ENCODE assay signal across 22 cellular contexts in genomic region chr2:149507933-149508332, GRCh38.
"Had no signal": no experiment of that assay in that cellular context is flagged by ENCODE, and none has a peak within 500 bp of the region (broad histone marks: within the 10 kb centered on the region; RNA-seq: fewer than 3 reads in every experiment).

No MANE protein-coding gene starts in this region.

- H3K27ac Mint-ChIP-seq: activated B cell treated with CpG ODN at 0.5 μM for 24 hours; activated CD4-positive, alpha-beta T cell treated with anti-CD3 and anti-CD28 coated beads for 36 hours; activated naive CD8-positive, alpha-beta T cell treated with anti-CD3 and anti-CD28 coated beads for 36 hours; activated T-helper 2 cell treated with anti-CD3 and anti-CD28 coated beads, Interferon-gamma antibody, Interleukin-2, Interleukin-4, amounts not matched to agents 10 μg/mL and 5 μg/mL and 100 μg/mL, durations not matched to agents 14 hours and 24 hours and 36 hours; immature natural killer cell; mesothelial cell of epicardium; progenitor cell of endocrine pancreas; T-cell had no signal

- H3K4me1 ChIP-seq: breast epithelium, colonic mucosa, lower lobe of right lung, upper lobe of right lung had no signal

- H3K27ac ChIP-seq: breast epithelium, colonic mucosa, hepatocyte, lower lobe of right lung, upper lobe of right lung had no signal

- H3K36me3 Mint-ChIP-seq: activated naive CD8-positive, alpha-beta T cell treated with anti-CD3 and anti-CD28 coated beads for 36 hours; immature natural killer cell; mesothelial cell of epicardium; T-cell had no signal

- H3K4me1 Mint-ChIP-seq: activated B cell treated with CpG ODN at 0.5 μM for 24 hours; activated CD4-positive, alpha-beta T cell treated with anti-CD3 and anti-CD28 coated beads for 36 hours; activated naive CD8-positive, alpha-beta T cell treated with anti-CD3 and anti-CD28 coated beads for 36 hours; immature natural killer cell; naive thymus-derived CD8-positive, alpha-beta T cell; T-cell had no signal

- ATAC-seq: activated CD4-positive, alpha-beta T cell treated with anti-CD3 and anti-CD28 coated beads for 36 hours; activated T-cell treated with anti-CD3 and anti-CD28 coated beads, Interleukin-2, amount 50 U/mL, for 4 hours; lower lobe of right lung; naive thymus-derived CD8-positive, alpha-beta T cell; T-cell; upper lobe of right lung had no signal

- H3K9me3 ChIP-seq: breast epithelium, colonic mucosa, lower lobe of right lung, upper lobe of right lung had no signal

- H3K4me3 Mint-ChIP-seq: activated B cell treated with CpG ODN at 0.5 μM for 24 hours; activated CD4-positive, alpha-beta T cell treated with anti-CD3 and anti-CD28 coated beads for 36 hours; activated naive CD8-positive, alpha-beta T cell treated with anti-CD3 and anti-CD28 coated beads for 36 hours; activated T-cell treated with anti-CD3 and anti-CD28 coated beads, Interleukin-2, amount 50 U/mL, for 4 hours; immature natural killer cell; mesothelial cell of epicardium; naive thymus-derived CD8-positive, alpha-beta T cell; T-cell had no signal

- H3K27me3 Mint-ChIP-seq: progenitor cell of endocrine pancreas had no signal

- H3K36me3 ChIP-seq: breast epithelium, colonic mucosa, lower lobe of right lung, upper lobe of right lung had no signal

- DNase-seq: activated B cell treated with CpG ODN at 0.5 μM for 24 hours; activated CD4-positive, alpha-beta T cell treated with anti-CD3 and anti-CD28 coated beads for 36 hours; activated CD4-positive, alpha-beta T cell treated with anti-CD3 and anti-CD28 coated beads, Interleukin-2, amount 50 U/mL, for 4 hours; activated CD8-positive, alpha-beta memory T cell treated with anti-CD3 and anti-CD28 coated beads, Interleukin-2, amount 50 U/mL, for 48 hours; activated naive CD4-positive, alpha-beta T cell; activated naive CD8-positive, alpha-beta T cell treated with anti-CD3 and anti-CD28 coated beads for 36 hours; activated T-cell treated with anti-CD3 and anti-CD28 coated beads, Interleukin-2, amount 50 U/mL, for 4 hours; amniotic stem cell; colonic mucosa; immature natural killer cell; lower lobe of right lung; naive thymus-derived CD8-positive, alpha-beta T cell; stimulated activated CD4-positive, alpha-beta T cell treated with anti-CD3 and anti-CD28 coated beads, Interleukin-4, amount 100 ng/mL, for 24 hours; stimulated activated naive CD4-positive, alpha-beta T cell treated with Interleukin-2 at 50 U/mL for 16 hours; T-cell; T-helper 9 cell; upper lobe of right lung had no signal

- H3K27me3 ChIP-seq: breast epithelium, colonic mucosa, hepatocyte, upper lobe of right lung had no signal

- H3K9me3 Mint-ChIP-seq: activated B cell treated with CpG ODN at 0.5 μM for 24 hours; activated naive CD8-positive, alpha-beta T cell treated with anti-CD3 and anti-CD28 coated beads for 36 hours; activated T-cell treated with anti-CD3 and anti-CD28 coated beads, Interleukin-2, amount 50 U/mL, for 4 hours; activated T-helper 2 cell treated with anti-CD3 and anti-CD28 coated beads, Interferon-gamma antibody, Interleukin-2, Interleukin-4, amounts not matched to agents 10 μg/mL and 5 μg/mL and 100 μg/mL, durations not matched to agents 14 hours and 24 hours and 36 hours had no signal

- H3K4me3 ChIP-seq: breast epithelium, colonic mucosa, hepatocyte, lower lobe of right lung, upper lobe of right lung had no signal
